Comparison of ENCODE assay signal across 13 cellular contexts in genomic region chr17:82053556-82054263, GRCh38. TPM values are rescaled to one million over a fixed set of nuclear protein-coding genes. Genes with fewer than 3 reads are reported as not detected.
A peak's percentile ranks its signal among the peaks of the same experiment; 100 is the strongest.
DNase-seq lines count a peak whose midpoint lies in the region; ATAC-seq, FAIRE-seq and TF ChIP-seq lines count a peak whose summit lies in the region.
"Had no signal": no experiment of that assay in that cellular context is flagged by ENCODE, and none has a peak within 500 bp of the region (broad histone marks: within the 10 kb centered on the region; RNA-seq: fewer than 3 reads in every experiment).

No MANE protein-coding gene starts in this region.

- no peak for TF ChIP-seq POLR2A in K562 (conservative IDR thresholded peaks at IDR 0.05)

- H4K20me1 ChIP-seq in K562 (replicated peaks; ENCODE audit: control insufficient read depth, insufficient read depth, low read length), result 0 out of 2 replicates have a peak, but pooled peaks cover 11% of the 10 kb centered on the region
- peaks cover 4% of the 10 kb centered on the region for H4K20me1 ChIP-seq in osteoblast (ENCODE audit: insufficient read depth, low read length)

- no peak for FAIRE-seq in K562 (lab: Jason Lieb, UNC)
- FAIRE-seq: A204.1 had no signal

- intact Hi-C loops in K562 (cut with micrococcal nuclease), result no loop called here

- no peaks in the 10 kb centered on the region for H3K9me3 Mint-ChIP-seq in T-helper 2 cell treated with Interferon-gamma antibody and Interleukin-4, amounts not matched to agents 5 μg/mL and 100 μg/mL, for 36 hours

- TF ChIP-seq RAD21 in K562 (CRISPR knock-in tag; conservative IDR thresholded peaks at IDR 0.05 in 1 of 2, IDR thresholded peaks at IDR 0.05 in 1 of 2), result no peak

- H3K9ac ChIP-seq in HUES6 (ENCODE audit: low read length) (no peak overlapping the region), K562 (ENCODE audit: insufficient read depth in 1 of 2, low read depth in 2 of 2, low read length in 2 of 2) (peak overlapping the region; percentile 80 to 97; a peak in 2 of 4 replicates)

- H2AFZ ChIP-seq in K562 (ENCODE audit: low read depth, low read length) (no peak overlapping the region), osteoblast (ENCODE audit: low read length) (no peak overlapping the region)

- no peaks in the 10 kb centered on the region for H3K27me3 ChIP-seq in HUES6 (ENCODE audit: control insufficient read depth, insufficient read depth, low read length)
- no peaks in the 10 kb centered on the region for H3K27me3 ChIP-seq in K562 (ENCODE audit: control insufficient read depth in 2 of 2, insufficient read depth in 2 of 2, low read length in 2 of 2)
- no peaks in the 10 kb centered on the region for H3K27me3 ChIP-seq in osteoblast (ENCODE audit: insufficient read depth, low read length)
- H3K27me3 ChIP-seq: ascending aorta had no signal

- no TSS peak for BruUV-seq in K562 (replicated peaks; lab: Mats Ljungman, UMichigan)

- DNase-seq in T-helper 2 cell treated with Interferon-gamma antibody and Interleukin-4, amounts not matched to agents 5 μg/mL and 100 μg/mL, for 36 hours (ENCODE audit: low spot score), result no peak
- DNase-seq in T-helper 2 cell, result no peak
- DNase-seq in K562 (ENCODE audit: extremely low read depth in 1 of 4, low spot score in 3 of 4), result no peak
- DNase-seq in osteoblast (ENCODE audit: insufficient read length, low spot score, missing footprints), result peak; percentile 86
- no peak for DNase-seq in amniotic stem cell (lab: John Stamatoyannopoulos, UW)
- DNase-seq in C1 segment of cervical spinal cord (lab: John Stamatoyannopoulos, UW), result no peak
- DNase-seq: activated CD4-positive, CD25-positive, alpha-beta regulatory T cell; NCI-H2081; stimulated activated naive CD4-positive, alpha-beta T cell treated with Interleukin-2 at 50 U/mL for 16 hours had no signal

- H3K79me2 ChIP-seq in K562 (ENCODE audit: control insufficient read depth, insufficient read depth, low read length) (peaks cover 28% of the 10 kb centered on the region), osteoblast (ENCODE audit: insufficient read depth, low read length) (peaks cover 46% of the 10 kb centered on the region)

- TF ChIP-seq EP300 in K562 (IDR thresholded peaks at IDR 0.05; ENCODE audit: low read length), result no peak

- POLR2A ChIA-PET in K562 (lab: Yijun Ruan, JAX), result interaction anchor here (0.6 to 1.6 kb wide), 4 partner anchors 9 to 731 kb away, joined by 3 to 11 read pairs (median 4); partner anchors contain the start of gene DCXR

- peaks cover 18% of the 10 kb centered on the region for H3K36me3 Mint-ChIP-seq in T-helper 2 cell treated with Interferon-gamma antibody and Interleukin-4, amounts not matched to agents 5 μg/mL and 100 μg/mL, for 36 hours (ENCODE audit: low read depth)

- no peaks in the 10 kb centered on the region for H3K9me1 ChIP-seq in K562 (ENCODE audit: control insufficient read depth, insufficient read depth, low read length)

- H3K4me3 Mint-ChIP-seq in T-helper 2 cell treated with Interferon-gamma antibody and Interleukin-4, amounts not matched to agents 5 μg/mL and 100 μg/mL, for 36 hours, result peak overlapping the region; percentile 79

- H3K36me3 ChIP-seq in HUES6 (ENCODE audit: control insufficient read depth, insufficient read depth, low read length), result peaks cover 73% of the 10 kb centered on the region
- peaks cover 78% of the 10 kb centered on the region; the same call in 2 of the 3 replicates for H3K36me3 ChIP-seq in K562 (ENCODE audit: control insufficient read depth, insufficient read depth, low read length)
- H3K36me3 ChIP-seq in osteoblast (ENCODE audit: insufficient read depth, low read length), result peaks cover 32% of the 10 kb centered on the region

- H3K4me2 ChIP-seq in K562 (ENCODE audit: insufficient read depth, low read length), result no peak overlapping the region
- H3K4me2 ChIP-seq in osteoblast (ENCODE audit: insufficient read depth, low read length), result peak overlapping the region; percentile 81

- H3K27me3 Mint-ChIP-seq in T-helper 2 cell treated with Interferon-gamma antibody and Interleukin-4, amounts not matched to agents 5 μg/mL and 100 μg/mL, for 36 hours (ENCODE audit: low read depth), result no peaks in the 10 kb centered on the region

- H3K9me3 ChIP-seq in HUES6 (ENCODE audit: control insufficient read depth, insufficient read depth, low read depth, low read length) (no peaks in the 10 kb centered on the region), K562 (replicated peaks; ENCODE audit: control insufficient read depth, insufficient read depth, low read depth, low read length) (no peaks in the 10 kb centered on the region), osteoblast (ENCODE audit: low read depth, low read length) (no peaks in the 10 kb centered on the region)
- H3K9me3 ChIP-seq: ascending aorta had no signal

- no peak overlapping the region for H3K27ac ChIP-seq in HUES6 (ENCODE audit: low read depth, low read length)
- no peak overlapping the region for H3K27ac ChIP-seq in K562 (ENCODE audit: extremely low read depth, low read depth, low read length)
- no peak overlapping the region for H3K27ac ChIP-seq in osteoblast (ENCODE audit: low read depth, low read length)
- H3K27ac ChIP-seq: ascending aorta had no signal

- in situ Hi-C loops in K562 (cut with MboI), result no loop called here

- H3K27ac Mint-ChIP-seq in T-helper 2 cell treated with Interferon-gamma antibody and Interleukin-4, amounts not matched to agents 5 μg/mL and 100 μg/mL, for 36 hours, result no peak overlapping the region

- H3K4me3 ChIP-seq in HUES6 (ENCODE audit: low read depth, low read length) (peak overlapping the region; percentile 3; the same call in 1 of the 2 replicates), K562 (no peak overlapping the region; the same call in 1 of the 2 replicates), osteoblast (ENCODE audit: insufficient read depth, low read length) (no peak overlapping the region)

- CTCF ChIA-PET in K562 (lab: Yijun Ruan, JAX; ENCODE audit: low intra/inter-chr PET ratio), result no interaction called here

- ATAC-seq in K562 (no peak), GM21447 (IDR thresholded peaks at IDR 0.05; ENCODE audit: unreplicated experiment) (no peak)

- peaks cover 3% of the 10 kb centered on the region for H3K4me1 Mint-ChIP-seq in T-helper 2 cell treated with Interferon-gamma antibody and Interleukin-4, amounts not matched to agents 5 μg/mL and 100 μg/mL, for 36 hours (ENCODE audit: low read depth)

- no peak for TF ChIP-seq CTCF in K562 (IDR thresholded peaks at IDR 0.05 in 2 of 3, conservative IDR thresholded peaks at IDR 0.05 in 1 of 3; ENCODE audit: insufficient read depth in 2 of 3, low read depth in 1 of 3, low read length in 3 of 3)
- no peak for TF ChIP-seq CTCF in osteoblast (IDR thresholded peaks at IDR 0.05; ENCODE audit: extremely low read depth, low read depth, low read length)

- H3K4me1 ChIP-seq in HUES6 (ENCODE audit: control insufficient read depth, insufficient read depth, low read length) (peaks cover 9% of the 10 kb centered on the region), K562 (replicated peaks in 1 of 2; ENCODE audit: control insufficient read depth in 2 of 2, insufficient read depth in 2 of 2, low read length in 2 of 2) (peaks cover 6 to 92% of the 10 kb centered on the region in 2 experiments; a peak in 3 of 5 replicates), osteoblast (ENCODE audit: insufficient read depth, low read length) (peaks cover 12% of the 10 kb centered on the region)

- 91% methylated on average over 22 of the region's 28 CpGs for WGBS in K562 (ENCODE audit: insufficient coverage, low coverage, missing lambda C conversion rate)

RNA-seq across cellular contexts. Expression of gene GPS1, which starts 2.0 kb away (rescaled TPM):
- 57.5 and 207 TPM in 2 replicates for total RNA-seq in K562 (2011; cell fraction: chromatin; rRNA removed; ENCODE audit: low replicate concordance)
- total RNA-seq in K562 (2011; cell fraction: nucleolus; rRNA removed), result 178 and 205 TPM in 2 replicates
- total RNA-seq in K562 (2011; cell fraction: nucleoplasm; rRNA removed), result 87.8 and 88.8 TPM in 2 replicates
- total RNA-seq in K562 (2014; rRNA removed) (137 and 183 TPM in 2 replicates), K562 (2014; rRNA removed; fragmentation: Illumina TruSeq; extraction: Trizol) (17.5 and 26.3 TPM in 2 replicates), K562 (2015; rRNA removed; fragmentation: Illumina TruSeq; extraction: Trizol) (69.9 and 72.5 TPM in 2 replicates), K562 (2021) (162 and 167 TPM in 2 replicates), osteoblast (90.2 and 93.7 TPM in 2 replicates)
- polyA plus RNA-seq in K562 (2011; rRNA removed) (57.0 and 88.5 TPM in 2 replicates), K562 (2014; fragmentation: Illumina TruSeq; extraction: Trizol) (74.5 and 111 TPM in 2 replicates), K562 (2014; fragmentation: Nextera tagmentation; extraction: Ambion mirVana) (10 to 100 TPM in 1 of 2 experiments, 1 to 10 TPM in 1; 3.1 to 13.4 TPM), K562 (2014; rRNA removed) (112 and 123 TPM in 2 replicates)
- polyA plus RNA-seq in K562 (2011; cell fraction: cytosol; rRNA removed), result 94.2 and 226 TPM in 2 replicates
- 212 and 255 TPM in 2 replicates for polyA plus RNA-seq in K562 (2011; cell fraction: nucleus; rRNA removed)
- 103 and 115 TPM in 2 replicates for polyA plus RNA-seq in K562 (2012)
- polyA minus RNA-seq in K562 (2011; rRNA and poly(A)+ RNA removed), result 31.9 and 46.4 TPM in 2 replicates
- polyA minus RNA-seq in K562 (2011; cell fraction: cytosol; rRNA and poly(A)+ RNA removed), result 71.4 and 74.6 TPM in 2 replicates
- 72.3 and 75.2 TPM in 2 replicates for polyA minus RNA-seq in K562 (2011; cell fraction: nucleus; rRNA and poly(A)+ RNA removed)

RNA-seq across cellular contexts. Expression of gene RFNG, which starts 2.1 kb away (rescaled TPM):
- total RNA-seq in K562 (2011; cell fraction: chromatin; rRNA removed; ENCODE audit: low replicate concordance), result 23.1 and 61.7 TPM in 2 replicates
- 74.4 and 74.9 TPM in 2 replicates for total RNA-seq in K562 (2011; cell fraction: nucleolus; rRNA removed)
- 36.5 and 40.5 TPM in 2 replicates for total RNA-seq in K562 (2011; cell fraction: nucleoplasm; rRNA removed)
- total RNA-seq in K562 (2014; rRNA removed), result 23.6 and 28.4 TPM in 2 replicates
- 6.5 and 9.5 TPM in 2 replicates for total RNA-seq in K562 (2014; rRNA removed; fragmentation: Illumina TruSeq; extraction: Trizol)
- total RNA-seq in K562 (2015; rRNA removed; fragmentation: Illumina TruSeq; extraction: Trizol), result 11.1 and 14.3 TPM in 2 replicates
- 26.9 and 30.2 TPM in 2 replicates for total RNA-seq in K562 (2021)
- polyA plus RNA-seq in K562 (2011; rRNA removed), result 9.2 and 17.2 TPM in 2 replicates
- 12.2 and 23.8 TPM in 2 replicates for polyA plus RNA-seq in K562 (2011; cell fraction: cytosol; rRNA removed)
- 144 and 164 TPM in 2 replicates for polyA plus RNA-seq in K562 (2011; cell fraction: nucleus; rRNA removed)
- 16.9 and 35.2 TPM in 2 replicates for polyA plus RNA-seq in K562 (2012)
- polyA plus RNA-seq in K562 (2014; fragmentation: Illumina TruSeq; extraction: Trizol), result 9.0 and 18.5 TPM in 2 replicates
- under 1 TPM; 0.32 to 0.66 TPM for polyA plus RNA-seq in K562 (2014; fragmentation: Nextera tagmentation; extraction: Ambion mirVana)
- polyA plus RNA-seq in K562 (2014; rRNA removed), result 32.6 and 32.8 TPM in 2 replicates
- polyA minus RNA-seq in K562 (2011; rRNA and poly(A)+ RNA removed), result 2.0 TPM in 2 replicates
- 11.7 and 13.1 TPM in 2 replicates for polyA minus RNA-seq in K562 (2011; cell fraction: cytosol; rRNA and poly(A)+ RNA removed)
- polyA minus RNA-seq in K562 (2011; cell fraction: nucleus; rRNA and poly(A)+ RNA removed), result 11.4 and 14.3 TPM in 2 replicates
- 46.3 and 52.7 TPM in 2 replicates for total RNA-seq in osteoblast

RNA-seq across cellular contexts. Expression of gene DUS1L, which starts 11.9 kb away (rescaled TPM):
- 125 and 499 TPM in 2 replicates for total RNA-seq in K562 (2011; cell fraction: chromatin; rRNA removed; ENCODE audit: low replicate concordance)
- 452 and 491 TPM in 2 replicates for total RNA-seq in K562 (2011; cell fraction: nucleolus; rRNA removed)
- 177 and 203 TPM in 2 replicates for total RNA-seq in K562 (2011; cell fraction: nucleoplasm; rRNA removed)
- total RNA-seq in K562 (2014; rRNA removed) (203 and 249 TPM in 2 replicates), K562 (2014; rRNA removed; fragmentation: Illumina TruSeq; extraction: Trizol) (45.0 and 57.5 TPM in 2 replicates), K562 (2015; rRNA removed; fragmentation: Illumina TruSeq; extraction: Trizol) (83.1 and 83.9 TPM in 2 replicates), K562 (2021) (193 and 209 TPM in 2 replicates), osteoblast (43.8 and 43.9 TPM in 2 replicates)
- polyA plus RNA-seq in K562 (2011; rRNA removed) (60.1 and 77.0 TPM in 2 replicates), K562 (2014; fragmentation: Illumina TruSeq; extraction: Trizol) (97.2 and 99.8 TPM in 2 replicates), K562 (2014; fragmentation: Nextera tagmentation; extraction: Ambion mirVana) (10 to 100 TPM in 1 of 2 experiments, 1 to 10 TPM in 1; 7.8 to 11.3 TPM), K562 (2014; rRNA removed) (201 and 210 TPM in 2 replicates)
- 62.4 and 118 TPM in 2 replicates for polyA plus RNA-seq in K562 (2011; cell fraction: cytosol; rRNA removed)
- polyA plus RNA-seq in K562 (2011; cell fraction: nucleus; rRNA removed), result 712 and 945 TPM in 2 replicates
- 123 and 178 TPM in 2 replicates for polyA plus RNA-seq in K562 (2012)
- polyA minus RNA-seq in K562 (2011; rRNA and poly(A)+ RNA removed), result 17.2 and 22.2 TPM in 2 replicates
- polyA minus RNA-seq in K562 (2011; cell fraction: cytosol; rRNA and poly(A)+ RNA removed), result 54.0 and 54.3 TPM in 2 replicates
- 179 and 184 TPM in 2 replicates for polyA minus RNA-seq in K562 (2011; cell fraction: nucleus; rRNA and poly(A)+ RNA removed)

RNA-seq across cellular contexts. Expression of gene DCXR, which starts 16.2 kb away (rescaled TPM):
- total RNA-seq in K562 (2011; cell fraction: chromatin; rRNA removed; ENCODE audit: low replicate concordance), result 78.8 and 254 TPM in 2 replicates
- total RNA-seq in K562 (2011; cell fraction: nucleolus; rRNA removed), result 329 and 354 TPM in 2 replicates
- total RNA-seq in K562 (2011; cell fraction: nucleoplasm; rRNA removed), result 133 and 150 TPM in 2 replicates
- total RNA-seq in K562 (2014; rRNA removed) (165 and 194 TPM in 2 replicates), K562 (2014; rRNA removed; fragmentation: Illumina TruSeq; extraction: Trizol) (41.1 and 66.0 TPM in 2 replicates), K562 (2015; rRNA removed; fragmentation: Illumina TruSeq; extraction: Trizol) (76.0 and 90.0 TPM in 2 replicates), K562 (2021) (235 and 256 TPM in 2 replicates), osteoblast (23.9 and 31.8 TPM in 2 replicates)
- polyA plus RNA-seq in K562 (2011; rRNA removed) (156 and 201 TPM in 2 replicates), K562 (2014; fragmentation: Illumina TruSeq; extraction: Trizol) (243 and 274 TPM in 2 replicates), K562 (2014; fragmentation: Nextera tagmentation; extraction: Ambion mirVana) (10 to 100 TPM; 21.3 to 50.3 TPM), K562 (2014; rRNA removed) (229 and 261 TPM in 2 replicates)
- polyA plus RNA-seq in K562 (2011; cell fraction: cytosol; rRNA removed), result 404 and 845 TPM in 2 replicates
- 611 and 714 TPM in 2 replicates for polyA plus RNA-seq in K562 (2011; cell fraction: nucleus; rRNA removed)
- polyA plus RNA-seq in K562 (2012), result 229 and 244 TPM in 2 replicates
- polyA minus RNA-seq in K562 (2011; rRNA and poly(A)+ RNA removed), result 34.8 and 73.6 TPM in 2 replicates
- 67.3 and 81.5 TPM in 2 replicates for polyA minus RNA-seq in K562 (2011; cell fraction: cytosol; rRNA and poly(A)+ RNA removed)
- 104 and 111 TPM in 2 replicates for polyA minus RNA-seq in K562 (2011; cell fraction: nucleus; rRNA and poly(A)+ RNA removed)

RNA-seq across cellular contexts. Expression of gene RAC3, which starts 22.2 kb away (rescaled TPM):
- total RNA-seq in K562 (2011; cell fraction: chromatin; rRNA removed; ENCODE audit: low replicate concordance), result 19.4 and 85.2 TPM in 2 replicates
- total RNA-seq in K562 (2011; cell fraction: nucleolus; rRNA removed), result 134 and 179 TPM in 2 replicates
- total RNA-seq in K562 (2011; cell fraction: nucleoplasm; rRNA removed), result 71.3 and 86.0 TPM in 2 replicates
- total RNA-seq in K562 (2014; rRNA removed), result 292 and 377 TPM in 2 replicates
- 21.8 and 30.5 TPM in 2 replicates for total RNA-seq in K562 (2014; rRNA removed; fragmentation: Illumina TruSeq; extraction: Trizol)
- 91.3 and 98.6 TPM in 2 replicates for total RNA-seq in K562 (2015; rRNA removed; fragmentation: Illumina TruSeq; extraction: Trizol)
- 133 and 139 TPM in 2 replicates for total RNA-seq in K562 (2021)
- polyA plus RNA-seq in K562 (2011; rRNA removed), result 118 and 135 TPM in 2 replicates
- 275 and 623 TPM in 2 replicates for polyA plus RNA-seq in K562 (2011; cell fraction: cytosol; rRNA removed)
- 159 and 273 TPM in 2 replicates for polyA plus RNA-seq in K562 (2011; cell fraction: nucleus; rRNA removed)
- 51.3 and 82.3 TPM in 2 replicates for polyA plus RNA-seq in K562 (2012)
- 137 and 193 TPM in 2 replicates for polyA plus RNA-seq in K562 (2014; fragmentation: Illumina TruSeq; extraction: Trizol)
- under 1 TPM; 0.23 to 0.28 TPM for polyA plus RNA-seq in K562 (2014; fragmentation: Nextera tagmentation; extraction: Ambion mirVana)
- polyA plus RNA-seq in K562 (2014; rRNA removed), result 281 and 307 TPM in 2 replicates
- 16.0 and 29.2 TPM in 2 replicates for polyA minus RNA-seq in K562 (2011; rRNA and poly(A)+ RNA removed)
- 66.2 and 68.0 TPM in 2 replicates for polyA minus RNA-seq in K562 (2011; cell fraction: cytosol; rRNA and poly(A)+ RNA removed)
- 52.2 and 55.2 TPM in 2 replicates for polyA minus RNA-seq in K562 (2011; cell fraction: nucleus; rRNA and poly(A)+ RNA removed)
- total RNA-seq in osteoblast, result 0.59 and 1.8 TPM in 2 replicates
- total RNA-seq: ascending aorta had no signal
